Comparison of ENCODE assay signal across 9 cellular contexts in genomic region chr4:128776794-128777216, GRCh38. TPM values are rescaled to one million over a fixed set of nuclear protein-coding genes. Genes with fewer than 3 reads are reported as not detected.
DNase-seq lines count a peak whose midpoint lies in the region; ATAC-seq and TF ChIP-seq lines count a peak whose summit lies in the region.
"Had no signal": no experiment of that assay in that cellular context is flagged by ENCODE, and none has a peak within 500 bp of the region (broad histone marks: within the 10 kb centered on the region; RNA-seq: fewer than 3 reads in every experiment).

No MANE protein-coding gene starts in this region.

- no peak for TF ChIP-seq CTCF in brain microvascular endothelial cell (IDR thresholded peaks at IDR 0.05; ENCODE audit: low read depth, low read length, missing control alignments)
- TF ChIP-seq CTCF in mucosa of descending colon (IDR thresholded peaks at IDR 0.05) = no peak

- H3K9me3 ChIP-seq in mucosa of descending colon = no peaks in the 10 kb centered on the region

- H3K27me3 ChIP-seq in brain microvascular endothelial cell (replicated peaks) = no peaks in the 10 kb centered on the region

- H3K36me3 ChIP-seq in brain microvascular endothelial cell (replicated peaks) (no peaks in the 10 kb centered on the region), mucosa of descending colon (ENCODE audit: low read depth) (no peaks in the 10 kb centered on the region)
- H3K36me3 ChIP-seq: WERI-Rb-1 had no signal

- H3K27ac ChIP-seq in brain microvascular endothelial cell = no peak overlapping the region
- H3K27ac ChIP-seq: WERI-Rb-1 had no signal

- DNase-seq in DMS153 (lab: John Stamatoyannopoulos, UW) (peak; percentile 18), MV-4-11 (lab: John Stamatoyannopoulos, UW) (peak; percentile 10), brain microvascular endothelial cell (peak; percentile 96), mucosa of descending colon (peak in 2 of 3 donors; percentile 45 to 51), iPS-NIHi11 (ENCODE audit: low spot score) (no peak), HuH-7 (ENCODE audit: low spot score) (no peak)
- DNase-seq: WERI-Rb-1 had no signal

- in situ Hi-C loops in brain microvascular endothelial cell (cut with HindIII; ENCODE audit: low pct_ligation_motif_present, low sequenced_read_pairs) = no loop called here

- no peaks in the 10 kb centered on the region for H3K4me1 ChIP-seq in mucosa of descending colon (ENCODE audit: low read depth)

- ATAC-seq in mucosa of descending colon (peak; percentile 53), HG03378 (IDR thresholded peaks at IDR 0.05; ENCODE audit: unreplicated experiment) (no peak), HG02759 (IDR thresholded peaks at IDR 0.05; ENCODE audit: unreplicated experiment) (no peak)

- intact Hi-C loops in mucosa of descending colon (cut with DNase I, micrococcal nuclease) = no loop called here

- H3K4me3 ChIP-seq in brain microvascular endothelial cell (ENCODE audit: low read depth, low read length) (no peak overlapping the region), mucosa of descending colon (no peak overlapping the region)

RNA-seq across cellular contexts. Expression of gene JADE1, which starts 32.7 kb away (rescaled TPM):
- 10 to 100 TPM in 2 of 3 donors, 1 to 10 TPM in 1; 8.5 to 30.9 (median 10.8) TPM for total RNA-seq in mucosa of descending colon

Comparison
In these comparisons a context has a peak if more than half of its experiments do, and no peak if none do; other contexts are left out.
1. DNase-seq: peak in DMS153 (single experiment), MV-4-11 (single experiment), brain microvascular endothelial cell (single experiment) and mucosa of descending colon (2 of 3); none in iPS-NIHi11 (single experiment) and HuH-7 (single experiment).